ENCODE assay signal across 22 cellular contexts in the genomic region with DNA sequence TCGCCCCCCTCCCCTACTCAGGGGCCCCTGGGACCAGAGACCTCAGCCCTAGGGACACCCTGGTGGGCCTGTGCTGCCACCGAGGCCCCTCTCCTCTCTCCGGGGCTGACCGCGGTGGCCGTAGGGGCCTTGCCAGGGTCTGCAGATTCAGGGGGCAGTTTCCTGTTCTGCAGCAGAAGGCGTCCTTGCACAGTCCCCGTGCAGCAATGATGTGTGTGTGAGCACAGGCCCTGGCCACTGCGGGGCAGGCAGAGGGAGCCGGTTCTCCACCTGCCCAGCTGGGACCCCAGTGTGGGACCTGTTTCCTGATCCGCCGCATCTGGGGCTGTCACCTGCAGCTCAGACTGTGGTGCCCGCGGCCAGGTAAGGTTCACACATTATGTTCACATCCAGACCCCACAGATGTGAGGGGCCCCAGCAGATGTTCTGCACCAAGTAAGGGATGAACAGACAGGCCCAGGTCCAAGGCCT.
DNase-seq lines count a peak whose midpoint lies in the region; ATAC-seq and TF ChIP-seq lines count a peak whose summit lies in the region.
"Had no signal": no experiment of that assay in that cellular context is flagged by ENCODE, and none has a peak within 500 bp of the region (broad histone marks: within the 10 kb centered on the region; RNA-seq: fewer than 3 reads in every experiment).

No MANE protein-coding gene starts in this region.

- DNase-seq in GM13976 (ENCODE audit: low spot score) (peak; percentile 37), mucosa of descending colon (peak in 2 of 3 donors; percentile 25 to 45), NCI-H1436 (lab: John Stamatoyannopoulos, UW) (no peak)
- DNase-seq in effector memory CD4-positive, alpha-beta T cell: no peak
- DNase-seq: activated CD4-positive, CD25-positive, alpha-beta regulatory T cell treated with anti-CD3 and anti-CD28 coated beads, Interleukin-2, amount 50 U/mL, for 72 hours; adrenal gland; Calu3; esophagus squamous epithelium; left ventricle myocardium superior; NCI-H146; NCI-H2171; NCI-H69; retina; SHP77 treated with DMSO at 0.1 percent for 48 hours; stimulated activated naive B cell treated with anti-CD40 and anti-IgM and Interleukin-4, amounts not matched to agents 10 μg/mL and 1 μg/mL and 100 μg/mL, for 72 hours had no signal

- H3K4me3 Mint-ChIP-seq in activated T-helper 17 cell treated with anti-CD3 and anti-CD28 coated beads, Interleukin-2, amount 50 U/mL, for 72 hours: peak overlapping the region; percentile 27
- H3K4me3 Mint-ChIP-seq: stimulated activated naive B cell treated with anti-CD40 and anti-IgM and Interleukin-4, amounts not matched to agents 10 μg/mL and 1 μg/mL and 100 μg/mL, for 72 hours; T-helper 2 cell treated with Interferon-gamma antibody and Interleukin-4, amounts not matched to agents 5 μg/mL and 100 μg/mL, for 36 hours had no signal

- H3K4me2 ChIP-seq in BLaER1 treated with 17β-estradiol and CSF1 and Interleukin-3, amounts not matched to agents 10 nM and 100 nM: peak overlapping the region; percentile 90 to 100 (median 98)

- H3K4me1 ChIP-seq in BLaER1 treated with 17β-estradiol and CSF1 and Interleukin-3, amounts not matched to agents 10 nM and 100 nM: peaks cover 71 to 100% (median 97%) of the 10 kb centered on the region in 10 experiments
- H3K4me1 ChIP-seq in mucosa of descending colon (ENCODE audit: low read depth): peaks cover 17% of the 10 kb centered on the region
- H3K4me1 ChIP-seq in effector memory CD4-positive, alpha-beta T cell (ENCODE audit: control insufficient read depth, insufficient read depth, low read length, poor library complexity, severe bottlenecking): peaks cover 32% of the 10 kb centered on the region

- no peaks in the 10 kb centered on the region for H3K27me3 ChIP-seq in BLaER1 treated with 17β-estradiol and CSF1 and Interleukin-3, amounts not matched to agents 10 nM and 100 nM
- H3K27me3 ChIP-seq in effector memory CD4-positive, alpha-beta T cell (replicated peaks; ENCODE audit: control insufficient read depth, insufficient read depth, low read length, poor library complexity, severe bottlenecking): peaks cover 31% of the 10 kb centered on the region
- H3K27me3 ChIP-seq: cardiac muscle cell had no signal

- no peak for TF ChIP-seq CTCF in GM13976 (IDR thresholded peaks at IDR 0.05; ENCODE audit: borderline replicate concordance, control extremely low read depth, extremely low read depth, insufficient read depth, missing control alignments)
- TF ChIP-seq CTCF in mucosa of descending colon (IDR thresholded peaks at IDR 0.05): no peak

- peaks cover 1% of the 10 kb centered on the region for H3K36me3 Mint-ChIP-seq in activated T-helper 17 cell treated with anti-CD3 and anti-CD28 coated beads, Interleukin-2, amount 50 U/mL, for 72 hours (ENCODE audit: low read depth)

- no peaks in the 10 kb centered on the region for H3K27me3 Mint-ChIP-seq in activated T-helper 17 cell treated with anti-CD3 and anti-CD28 coated beads, Interleukin-2, amount 50 U/mL, for 72 hours

- H3K4me1 Mint-ChIP-seq in activated T-helper 17 cell treated with anti-CD3 and anti-CD28 coated beads, Interleukin-2, amount 50 U/mL, for 72 hours: peaks cover 16% of the 10 kb centered on the region

- 0 out of 22 replicates have a peak, but pooled peaks cover 0 to 13% (median 0%) of the 10 kb centered on the region in 11 experiments for H4K20me1 ChIP-seq in BLaER1 treated with 17β-estradiol and CSF1 and Interleukin-3, amounts not matched to agents 10 nM and 100 nM

- no peaks in the 10 kb centered on the region for H3K9me3 ChIP-seq in BLaER1 treated with 17β-estradiol and CSF1 and Interleukin-3, amounts not matched to agents 10 nM and 100 nM (replicated peaks in 1 of 11)
- no peaks in the 10 kb centered on the region for H3K9me3 ChIP-seq in mucosa of descending colon
- H3K9me3 ChIP-seq in effector memory CD4-positive, alpha-beta T cell (ENCODE audit: control insufficient read depth, low read length): no peaks in the 10 kb centered on the region
- H3K9me3 ChIP-seq: adrenal gland, esophagus squamous epithelium, tibial artery had no signal

- no peaks in the 10 kb centered on the region for H3K9me3 Mint-ChIP-seq in activated T-helper 17 cell treated with anti-CD3 and anti-CD28 coated beads, Interleukin-2, amount 50 U/mL, for 72 hours
- H3K9me3 Mint-ChIP-seq: activated T-helper 2 cell treated with anti-CD3 and anti-CD28 coated beads, Interferon-gamma antibody, Interleukin-2, Interleukin-4, amounts not matched to agents 10 μg/mL and 5 μg/mL and 100 μg/mL, durations not matched to agents 14 hours and 24 hours and 36 hours; stimulated activated naive B cell treated with anti-CD40 and anti-IgM and Interleukin-4, amounts not matched to agents 10 μg/mL and 1 μg/mL and 100 μg/mL, for 72 hours; T-helper 2 cell treated with Interferon-gamma antibody and Interleukin-4, amounts not matched to agents 5 μg/mL and 100 μg/mL, for 36 hours had no signal

- in situ Hi-C loops in GM13976 (cut with MboI; ENCODE audit: low sequenced_read_pairs, unreplicated experiment): no loop called here

- peaks cover 0 to 5% (median 1%) of the 10 kb centered on the region in 11 experiments; a peak in 8 of 22 replicates for H3K36me3 ChIP-seq in BLaER1 treated with 17β-estradiol and CSF1 and Interleukin-3, amounts not matched to agents 10 nM and 100 nM
- H3K36me3 ChIP-seq in mucosa of descending colon (ENCODE audit: low read depth): no peaks in the 10 kb centered on the region
- peaks cover 3% of the 10 kb centered on the region for H3K36me3 ChIP-seq in effector memory CD4-positive, alpha-beta T cell (ENCODE audit: control insufficient read depth, insufficient read depth, low read length)
- H3K36me3 ChIP-seq: adrenal gland, cardiac muscle cell, tibial artery had no signal

- H3K27ac Mint-ChIP-seq in activated T-helper 17 cell treated with anti-CD3 and anti-CD28 coated beads, Interleukin-2, amount 50 U/mL, for 72 hours: peak overlapping the region; percentile 82

- H3K9ac ChIP-seq in BLaER1 treated with 17β-estradiol and CSF1 and Interleukin-3, amounts not matched to agents 10 nM and 100 nM: peak overlapping the region; percentile 66 to 95 (median 74); a peak in 16 of 22 replicates

- peak overlapping the region; percentile 74 to 99 (median 94) for H3K27ac ChIP-seq in BLaER1 treated with 17β-estradiol and CSF1 and Interleukin-3, amounts not matched to agents 10 nM and 100 nM
- H3K27ac ChIP-seq in effector memory CD4-positive, alpha-beta T cell (ENCODE audit: insufficient read depth, low read length, poor library complexity, severe bottlenecking): no peak overlapping the region
- H3K27ac ChIP-seq: adrenal gland, cardiac muscle cell, tibial artery had no signal

- ATAC-seq in activated T-helper 17 cell treated with anti-CD3 and anti-CD28 coated beads, Interleukin-2, amount 50 U/mL, for 72 hours (replicated peaks): no peak
- ATAC-seq in mucosa of descending colon (no peak), HG03520 (IDR thresholded peaks at IDR 0.05; ENCODE audit: unreplicated experiment) (no peak)
- ATAC-seq: left ventricle myocardium superior had no signal

- H3K4me3 ChIP-seq in BLaER1 treated with 17β-estradiol and CSF1 and Interleukin-3, amounts not matched to agents 10 nM and 100 nM: no peak overlapping the region; a peak in 1 of 20 replicates
- H3K4me3 ChIP-seq in mucosa of descending colon: no peak overlapping the region
- no peak overlapping the region for H3K4me3 ChIP-seq in effector memory CD4-positive, alpha-beta T cell (ENCODE audit: insufficient read depth, low read depth, low read length, poor library complexity, severe bottlenecking)
- H3K4me3 ChIP-seq: adrenal gland, cardiac muscle cell, esophagus squamous epithelium, tibial artery had no signal

- intact Hi-C loops in mucosa of descending colon (cut with DNase I, micrococcal nuclease): loop anchor here in 1 of 2 donors (10.0 kb wide), 1 partner anchor 321 kb away; no protein-coding TSS in a partner anchor

Comparison
In these comparisons a context has a peak if more than half of its experiments do, and no peak if none do; other contexts are left out.
1. DNase-seq: peak in GM13976 (single experiment) and mucosa of descending colon (2 of 3); none in NCI-H1436 (single experiment) and effector memory CD4-positive, alpha-beta T cell (0 of 3).